Comparison of ENCODE assay signal across 1 cellular context in the genomic region with DNA sequence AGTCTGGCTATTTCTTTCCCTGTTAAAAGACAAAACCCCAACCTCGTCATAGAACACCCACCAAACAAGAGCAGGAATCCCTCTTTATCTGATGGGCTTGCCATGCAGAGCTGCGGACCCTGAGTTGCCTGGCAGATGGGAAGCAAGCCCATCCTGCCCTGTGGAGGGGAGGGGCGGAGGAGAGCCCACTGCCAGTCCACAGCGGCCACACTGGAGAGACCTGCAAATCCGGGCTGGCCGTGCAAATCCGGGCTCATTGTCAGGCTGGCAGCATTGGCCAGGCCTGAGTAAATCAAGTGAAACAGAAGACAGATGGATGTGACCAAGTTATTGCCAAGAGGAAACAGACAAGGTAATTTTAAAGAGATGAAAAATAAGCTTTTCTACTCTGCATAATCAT.
TF ChIP-seq lines count a peak whose summit lies in the region.

No MANE protein-coding gene starts in this region.

TF ChIP-seq in GM23338, 12 proteins besides CTCF, POLR2A, EP300 and RAD21 (continued from another document):
- TF ChIP-seq, protein P1, sequence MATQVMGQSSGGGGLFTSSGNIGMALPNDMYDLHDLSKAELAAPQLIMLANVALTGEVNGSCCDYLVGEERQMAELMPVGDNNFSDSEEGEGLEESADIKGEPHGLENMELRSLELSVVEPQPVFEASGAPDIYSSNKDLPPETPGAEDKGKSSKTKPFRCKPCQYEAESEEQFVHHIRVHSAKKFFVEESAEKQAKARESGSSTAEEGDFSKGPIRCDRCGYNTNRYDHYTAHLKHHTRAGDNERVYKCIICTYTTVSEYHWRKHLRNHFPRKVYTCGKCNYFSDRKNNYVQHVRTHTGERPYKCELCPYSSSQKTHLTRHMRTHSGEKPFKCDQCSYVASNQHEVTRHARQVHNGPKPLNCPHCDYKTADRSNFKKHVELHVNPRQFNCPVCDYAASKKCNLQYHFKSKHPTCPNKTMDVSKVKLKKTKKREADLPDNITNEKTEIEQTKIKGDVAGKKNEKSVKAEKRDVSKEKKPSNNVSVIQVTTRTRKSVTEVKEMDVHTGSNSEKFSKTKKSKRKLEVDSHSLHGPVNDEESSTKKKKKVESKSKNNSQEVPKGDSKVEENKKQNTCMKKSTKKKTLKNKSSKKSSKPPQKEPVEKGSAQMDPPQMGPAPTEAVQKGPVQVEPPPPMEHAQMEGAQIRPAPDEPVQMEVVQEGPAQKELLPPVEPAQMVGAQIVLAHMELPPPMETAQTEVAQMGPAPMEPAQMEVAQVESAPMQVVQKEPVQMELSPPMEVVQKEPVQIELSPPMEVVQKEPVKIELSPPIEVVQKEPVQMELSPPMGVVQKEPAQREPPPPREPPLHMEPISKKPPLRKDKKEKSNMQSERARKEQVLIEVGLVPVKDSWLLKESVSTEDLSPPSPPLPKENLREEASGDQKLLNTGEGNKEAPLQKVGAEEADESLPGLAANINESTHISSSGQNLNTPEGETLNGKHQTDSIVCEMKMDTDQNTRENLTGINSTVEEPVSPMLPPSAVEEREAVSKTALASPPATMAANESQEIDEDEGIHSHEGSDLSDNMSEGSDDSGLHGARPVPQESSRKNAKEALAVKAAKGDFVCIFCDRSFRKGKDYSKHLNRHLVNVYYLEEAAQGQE (IDR thresholded peaks at IDR 0.05; ENCODE audit: unreplicated experiment), result no peak
- TF ChIP-seq, protein P2, sequence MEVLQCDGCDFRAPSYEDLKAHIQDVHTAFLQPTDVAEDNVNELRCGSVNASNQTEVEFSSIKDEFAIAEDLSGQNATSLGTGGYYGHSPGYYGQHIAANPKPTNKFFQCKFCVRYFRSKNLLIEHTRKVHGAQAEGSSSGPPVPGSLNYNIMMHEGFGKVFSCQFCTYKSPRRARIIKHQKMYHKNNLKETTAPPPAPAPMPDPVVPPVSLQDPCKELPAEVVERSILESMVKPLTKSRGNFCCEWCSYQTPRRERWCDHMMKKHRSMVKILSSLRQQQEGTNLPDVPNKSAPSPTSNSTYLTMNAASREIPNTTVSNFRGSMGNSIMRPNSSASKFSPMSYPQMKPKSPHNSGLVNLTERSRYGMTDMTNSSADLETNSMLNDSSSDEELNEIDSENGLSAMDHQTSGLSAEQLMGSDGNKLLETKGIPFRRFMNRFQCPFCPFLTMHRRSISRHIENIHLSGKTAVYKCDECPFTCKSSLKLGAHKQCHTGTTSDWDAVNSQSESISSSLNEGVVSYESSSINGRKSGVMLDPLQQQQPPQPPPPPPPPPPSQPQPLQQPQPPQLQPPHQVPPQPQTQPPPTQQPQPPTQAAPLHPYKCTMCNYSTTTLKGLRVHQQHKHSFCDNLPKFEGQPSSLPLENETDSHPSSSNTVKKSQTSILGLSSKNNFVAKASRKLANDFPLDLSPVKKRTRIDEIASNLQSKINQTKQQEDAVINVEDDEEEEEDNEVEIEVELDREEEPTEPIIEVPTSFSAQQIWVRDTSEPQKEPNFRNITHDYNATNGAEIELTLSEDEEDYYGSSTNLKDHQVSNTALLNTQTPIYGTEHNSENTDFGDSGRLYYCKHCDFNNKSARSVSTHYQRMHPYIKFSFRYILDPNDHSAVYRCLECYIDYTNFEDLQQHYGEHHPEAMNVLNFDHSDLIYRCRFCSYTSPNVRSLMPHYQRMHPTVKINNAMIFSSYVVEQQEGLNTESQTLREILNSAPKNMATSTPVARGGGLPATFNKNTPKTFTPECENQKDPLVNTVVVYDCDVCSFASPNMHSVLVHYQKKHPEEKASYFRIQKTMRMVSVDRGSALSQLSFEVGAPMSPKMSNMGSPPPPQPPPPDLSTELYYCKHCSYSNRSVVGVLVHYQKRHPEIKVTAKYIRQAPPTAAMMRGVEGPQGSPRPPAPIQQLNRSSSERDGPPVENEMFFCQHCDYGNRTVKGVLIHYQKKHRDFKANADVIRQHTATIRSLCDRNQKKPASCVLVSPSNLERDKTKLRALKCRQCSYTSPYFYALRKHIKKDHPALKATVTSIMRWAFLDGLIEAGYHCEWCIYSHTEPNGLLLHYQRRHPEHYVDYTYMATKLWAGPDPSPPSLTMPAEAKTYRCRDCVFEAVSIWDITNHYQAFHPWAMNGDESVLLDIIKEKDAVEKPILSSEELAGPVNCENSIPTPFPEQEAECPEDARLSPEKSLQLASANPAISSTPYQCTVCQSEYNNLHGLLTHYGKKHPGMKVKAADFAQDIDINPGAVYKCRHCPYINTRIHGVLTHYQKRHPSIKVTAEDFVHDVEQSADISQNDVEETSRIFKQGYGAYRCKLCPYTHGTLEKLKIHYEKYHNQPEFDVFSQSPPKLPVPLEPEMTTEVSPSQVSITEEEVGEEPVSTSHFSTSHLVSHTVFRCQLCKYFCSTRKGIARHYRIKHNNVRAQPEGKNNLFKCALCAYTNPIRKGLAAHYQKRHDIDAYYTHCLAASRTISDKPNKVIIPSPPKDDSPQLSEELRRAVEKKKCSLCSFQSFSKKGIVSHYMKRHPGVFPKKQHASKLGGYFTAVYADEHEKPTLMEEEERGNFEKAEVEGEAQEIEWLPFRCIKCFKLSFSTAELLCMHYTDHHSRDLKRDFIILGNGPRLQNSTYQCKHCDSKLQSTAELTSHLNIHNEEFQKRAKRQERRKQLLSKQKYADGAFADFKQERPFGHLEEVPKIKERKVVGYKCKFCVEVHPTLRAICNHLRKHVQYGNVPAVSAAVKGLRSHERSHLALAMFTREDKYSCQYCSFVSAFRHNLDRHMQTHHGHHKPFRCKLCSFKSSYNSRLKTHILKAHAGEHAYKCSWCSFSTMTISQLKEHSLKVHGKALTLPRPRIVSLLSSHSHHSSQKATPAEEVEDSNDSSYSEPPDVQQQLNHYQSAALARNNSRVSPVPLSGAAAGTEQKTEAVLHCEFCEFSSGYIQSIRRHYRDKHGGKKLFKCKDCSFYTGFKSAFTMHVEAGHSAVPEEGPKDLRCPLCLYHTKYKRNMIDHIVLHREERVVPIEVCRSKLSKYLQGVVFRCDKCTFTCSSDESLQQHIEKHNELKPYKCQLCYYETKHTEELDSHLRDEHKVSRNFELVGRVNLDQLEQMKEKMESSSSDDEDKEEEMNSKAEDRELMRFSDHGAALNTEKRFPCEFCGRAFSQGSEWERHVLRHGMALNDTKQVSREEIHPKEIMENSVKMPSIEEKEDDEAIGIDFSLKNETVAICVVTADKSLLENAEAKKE (CRISPR knock-in tag; IDR thresholded peaks at IDR 0.05), result no peak
- TF ChIP-seq ZNF331 (CRISPR knock-in tag; IDR thresholded peaks at IDR 0.05; ENCODE audit: low read depth) (no peak), EZH2phosphoT487 (IDR thresholded peaks at IDR 0.05; ENCODE audit: unreplicated experiment) (no peak), ZNF114 (CRISPR knock-in tag; IDR thresholded peaks at IDR 0.05) (no peak), CREB1 (CRISPR knock-in tag; IDR thresholded peaks at IDR 0.05; ENCODE audit: low read depth) (no peak), POLR2AphosphoS5 (IDR thresholded peaks at IDR 0.05; ENCODE audit: low read depth) (no peak)
